ENCODE assay signal across 18 cellular contexts in the genomic region with DNA sequence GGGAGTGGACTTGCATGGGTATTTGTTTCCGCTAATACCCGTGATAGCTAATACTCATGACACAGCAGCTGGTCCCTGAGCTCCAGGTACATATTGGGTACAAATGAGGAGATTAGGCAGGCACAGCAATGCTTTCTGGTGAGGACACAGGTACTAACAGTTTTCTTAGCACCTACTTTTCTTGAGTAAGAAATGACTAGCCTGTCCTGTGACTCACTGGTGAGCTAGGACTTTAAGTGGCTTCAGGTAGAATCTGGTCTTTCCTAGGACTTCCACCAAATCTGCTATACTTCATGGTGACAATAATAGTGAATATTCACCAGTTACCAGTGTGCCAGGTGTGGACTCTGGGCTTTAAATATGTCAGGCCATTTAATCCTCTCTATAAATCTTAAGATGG.
"Had no signal": no experiment of that assay in that cellular context is flagged by ENCODE, and none has a peak within 500 bp of the region (broad histone marks: within the 10 kb centered on the region; RNA-seq: fewer than 3 reads in every experiment).

No MANE protein-coding gene starts in this region.

- H3K27ac ChIP-seq: ascending aorta, breast epithelium, neural progenitor cell, WERI-Rb-1 had no signal

- ATAC-seq: activated T-cell treated with anti-CD3 and anti-CD28 coated beads, Interleukin-2, amount 50 U/mL, for 72 hours; naive thymus-derived CD4-positive, alpha-beta T cell; sciatic nerve; stimulated activated naive B cell treated with anti-CD40 and anti-IgM and Interleukin-4, amounts not matched to agents 10 μg/mL and 1 μg/mL and 100 μg/mL, for 72 hours had no signal

- H3K36me3 ChIP-seq: ascending aorta, breast epithelium, neural progenitor cell, WERI-Rb-1 had no signal

- H3K4me3 ChIP-seq: ascending aorta, breast epithelium, neural progenitor cell, smooth muscle cell had no signal

- H3K9ac ChIP-seq: neural progenitor cell had no signal

- H3K27me3 ChIP-seq: ascending aorta, breast epithelium, neural progenitor cell had no signal

- DNase-seq: activated CD4-positive, alpha-beta T cell treated with anti-CD3 and anti-CD28 coated beads for 1 hour; activated CD8-positive, alpha-beta memory T cell treated with anti-CD3 and anti-CD28 coated beads for 24 hours; activated gamma-delta T cell; activated T-cell treated with anti-CD3 and anti-CD28 coated beads, Interleukin-2, amount 50 U/mL, for 72 hours; effector memory CD4-positive, alpha-beta T cell; hypothalamus; islet precursor cell; mammary epithelial cell; naive thymus-derived CD4-positive, alpha-beta T cell; stimulated activated CD4-positive, alpha-beta T cell treated with anti-CD3 and anti-CD28 coated beads, Interleukin-4, amount 100 ng/mL, for 24 hours; stimulated activated naive B cell treated with anti-CD40 and anti-IgM and Interleukin-4, amounts not matched to agents 10 μg/mL and 1 μg/mL and 100 μg/mL, for 72 hours; T-helper 2 cell; WERI-Rb-1 had no signal

- H3K4me1 ChIP-seq: ascending aorta, breast epithelium, neural progenitor cell had no signal
